In the genomic region with DNA sequence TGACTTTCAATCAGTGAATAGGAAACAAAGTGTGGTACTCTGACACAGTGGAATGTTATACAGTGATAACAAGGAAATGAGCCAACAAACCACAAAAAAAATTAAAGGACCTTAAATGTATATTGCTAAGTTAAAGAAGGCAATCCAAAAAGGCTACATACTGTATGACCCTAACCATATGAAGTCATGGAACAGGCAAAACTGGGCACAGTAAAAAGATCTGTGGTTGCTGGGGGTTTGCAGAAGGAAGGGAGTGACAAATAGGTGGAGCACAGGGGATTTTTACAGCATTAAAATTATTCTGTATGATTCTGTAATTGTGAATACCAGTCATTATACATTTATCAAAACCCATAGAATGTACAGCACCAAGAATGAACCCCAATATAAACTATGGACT, we compare ENCODE assay signal across 17 cellular contexts.
DNase-seq lines count a peak whose midpoint lies in the region; ATAC-seq and TF ChIP-seq lines count a peak whose summit lies in the region.
"Had no signal": no experiment of that assay in that cellular context is flagged by ENCODE, and none has a peak within 500 bp of the region (broad histone marks: within the 10 kb centered on the region; RNA-seq: fewer than 3 reads in every experiment).

No MANE protein-coding gene starts in this region.

- no peak overlapping the region for H3K4me3 Mint-ChIP-seq in activated T-helper 17 cell treated with anti-CD3 and anti-CD28 coated beads, Interleukin-2, amount 50 U/mL, for 72 hours
- no peak overlapping the region for H3K4me3 Mint-ChIP-seq in progenitor cell of endocrine pancreas (ENCODE audit: low read depth)
- H3K4me3 Mint-ChIP-seq: CD4-positive, CD25-positive, alpha-beta regulatory T cell; CD8-positive, alpha-beta memory T cell; HFFc6 had no signal

- ATAC-seq in activated T-helper 17 cell treated with anti-CD3 and anti-CD28 coated beads, Interleukin-2, amount 50 U/mL, for 72 hours (replicated peaks): peak; percentile 16
- ATAC-seq in HG03432 (IDR thresholded peaks at IDR 0.05; ENCODE audit: unreplicated experiment): no peak
- ATAC-seq: HCT116 had no signal

- H3K4me1 Mint-ChIP-seq in activated T-helper 17 cell treated with anti-CD3 and anti-CD28 coated beads, Interleukin-2, amount 50 U/mL, for 72 hours: no peaks in the 10 kb centered on the region
- H3K4me1 Mint-ChIP-seq in progenitor cell of endocrine pancreas (ENCODE audit: low read depth): no peaks in the 10 kb centered on the region
- H3K4me1 Mint-ChIP-seq: CD4-positive, CD25-positive, alpha-beta regulatory T cell; CD8-positive, alpha-beta memory T cell had no signal

- TF ChIP-seq CTCF in progenitor cell of endocrine pancreas (IDR thresholded peaks at IDR 0.05; ENCODE audit: unreplicated experiment) (no peak), GM10266 (IDR thresholded peaks at IDR 0.05; ENCODE audit: control insufficient read depth, insufficient read depth, low read depth, missing control alignments) (no peak)

- H3K27me3 Mint-ChIP-seq in activated T-helper 17 cell treated with anti-CD3 and anti-CD28 coated beads, Interleukin-2, amount 50 U/mL, for 72 hours: peaks cover 4% of the 10 kb centered on the region
- H3K27me3 Mint-ChIP-seq in progenitor cell of endocrine pancreas: no peaks in the 10 kb centered on the region
- H3K27me3 Mint-ChIP-seq: CD4-positive, CD25-positive, alpha-beta regulatory T cell; CD8-positive, alpha-beta memory T cell had no signal

- H3K9me3 Mint-ChIP-seq in activated T-helper 17 cell treated with anti-CD3 and anti-CD28 coated beads, Interleukin-2, amount 50 U/mL, for 72 hours: no peaks in the 10 kb centered on the region
- no peaks in the 10 kb centered on the region for H3K9me3 Mint-ChIP-seq in progenitor cell of endocrine pancreas (ENCODE audit: low read depth)
- H3K9me3 Mint-ChIP-seq: CD8-positive, alpha-beta memory T cell; HFFc6 had no signal

- H3K36me3 Mint-ChIP-seq in activated T-helper 17 cell treated with anti-CD3 and anti-CD28 coated beads, Interleukin-2, amount 50 U/mL, for 72 hours (ENCODE audit: low read depth): no peaks in the 10 kb centered on the region
- H3K36me3 Mint-ChIP-seq in progenitor cell of endocrine pancreas (ENCODE audit: insufficient read depth): no peaks in the 10 kb centered on the region
- H3K36me3 Mint-ChIP-seq: CD4-positive, CD25-positive, alpha-beta regulatory T cell; CD8-positive, alpha-beta memory T cell had no signal

- DNase-seq in HS-5 (ENCODE audit: low read depth) (peak; percentile 20), progenitor cell of endocrine pancreas (ENCODE audit: low spot score, unreplicated experiment) (no peak), GM10266 (ENCODE audit: extremely low spot score) (no peak), substantia nigra (lab: John Stamatoyannopoulos, UW) (no peak)
- DNase-seq: ACHN; BE2C; C1 segment of cervical spinal cord; CD4-positive, CD25-positive, alpha-beta regulatory T cell; CD8-positive, alpha-beta memory T cell; COR-L47; GDM1; GOT3; H7; HFFc6 had no signal

- H3K27ac Mint-ChIP-seq in activated T-helper 17 cell treated with anti-CD3 and anti-CD28 coated beads, Interleukin-2, amount 50 U/mL, for 72 hours: no peak overlapping the region
- H3K27ac Mint-ChIP-seq in progenitor cell of endocrine pancreas: peak overlapping the region; percentile 11
- H3K27ac Mint-ChIP-seq: CD4-positive, CD25-positive, alpha-beta regulatory T cell; CD8-positive, alpha-beta memory T cell; HFFc6 had no signal

- H3K27ac ChIP-seq in substantia nigra (ENCODE audit: low read depth, low read length, poor library complexity, severe bottlenecking): no peak overlapping the region
